9 cellular contexts compared by ENCODE assay signal in genomic region chr1:71644997-71645396, GRCh38.
"Had no signal": no experiment of that assay in that cellular context is flagged by ENCODE, and none has a peak within 500 bp of the region (broad histone marks: within the 10 kb centered on the region; RNA-seq: fewer than 3 reads in every experiment).

No MANE protein-coding gene starts in this region.

- H3K4me3 ChIP-seq: GM23248, HAP-1 had no signal

- H3K9ac ChIP-seq: GM23248 had no signal

- DNase-seq: GM23248, GOT3, H7, HFFc6, KBM-7 had no signal

- H3K36me3 ChIP-seq: HAP-1 had no signal

- H3K4me1 ChIP-seq: HAP-1 had no signal

- H3K9me3 ChIP-seq: HAP-1 had no signal

- H3K27ac ChIP-seq: GM23248, HL-60 had no signal

- ATAC-seq: HCT116, HepG2 had no signal

- H2AFZ ChIP-seq: GM23248 had no signal
